11 cellular contexts compared by ENCODE assay signal in the genomic region with DNA sequence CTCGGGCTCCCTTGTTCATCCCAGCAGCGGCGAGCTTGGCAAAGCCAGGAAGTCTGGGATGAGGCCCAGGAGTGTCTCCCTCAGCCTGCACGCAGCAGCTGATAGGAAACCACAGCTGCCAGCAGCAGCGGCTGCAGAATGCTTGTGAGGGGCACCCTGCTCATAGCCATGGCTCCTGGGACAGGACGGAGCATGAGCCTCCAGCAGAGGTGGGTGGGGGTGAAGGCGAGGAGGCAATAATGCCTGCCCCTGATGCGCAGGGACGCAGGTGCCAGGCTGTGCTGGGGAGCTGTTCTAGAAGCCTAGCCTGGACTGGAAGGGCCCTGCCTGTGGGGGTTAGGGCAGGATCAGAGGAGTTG.
DNase-seq lines count a peak whose midpoint lies in the region; ATAC-seq and TF ChIP-seq lines count a peak whose summit lies in the region.
"Had no signal": no experiment of that assay in that cellular context is flagged by ENCODE, and none has a peak within 500 bp of the region (broad histone marks: within the 10 kb centered on the region; RNA-seq: fewer than 3 reads in every experiment).

No MANE protein-coding gene starts in this region.

- H3K4me1 ChIP-seq in GM23248 (ENCODE audit: insufficient read depth) (peaks cover 19% of the 10 kb centered on the region), mesendoderm (ENCODE audit: control insufficient read depth, low read depth, low read length) (no peaks in the 10 kb centered on the region), upper lobe of right lung (peaks cover 21% of the 10 kb centered on the region)

- no peak overlapping the region for H2AFZ ChIP-seq in GM23248

- H2BK120ac ChIP-seq in mesendoderm (ENCODE audit: low read depth, low read length): no peak overlapping the region

- H3K4me2 ChIP-seq in GM23248 (ENCODE audit: unreplicated experiment): no peak overlapping the region
- no peak overlapping the region for H3K4me2 ChIP-seq in mesendoderm (ENCODE audit: low read length)

- no peaks in the 10 kb centered on the region for H3K9me2 ChIP-seq in GM23248 (ENCODE audit: insufficient read depth)

- no peaks in the 10 kb centered on the region for H3K79me1 ChIP-seq in mesendoderm (ENCODE audit: low read length)

- no peaks in the 10 kb centered on the region for H4K20me1 ChIP-seq in GM23248 (ENCODE audit: insufficient read depth)

- DNase-seq in AG08395 (ENCODE audit: low spot score) (peak; percentile 57), GM23248 (peak; percentile 33), astrocyte of the cerebellum (ENCODE audit: low read depth) (peak; percentile 23), mesendoderm (no peak), upper lobe of right lung (no peak), SW 1271 (lab: John Stamatoyannopoulos, UW) (no peak)
- DNase-seq in stimulated activated CD4-positive, alpha-beta T cell treated with anti-CD3 and anti-CD28 coated beads, Interleukin-15, amount 100 ng/mL, for 24 hours: no peak
- DNase-seq in effector CD8-positive, alpha-beta T cell (lab: John Stamatoyannopoulos, UW): no peak
- DNase-seq: cerebellar nuclear complex, NCI-H524 treated with DMSO at 0.1 percent for 48 hours, tibial artery had no signal

- WGBS in GM23248 (ENCODE audit: low coverage in 1 of 2, low lambda C conversion rate in 2 of 2, missing lambda C conversion rate in 2 of 2), 2 experiments: 45 to 53% methylated on average over 9 of the region's 9 CpGs
- WGBS in mesendoderm (ENCODE audit: extremely low coverage, insufficient coverage, low lambda C conversion rate): no CpG with 5 or more reads among the region's 9 CpGs

- H2BK15ac ChIP-seq in mesendoderm (replicated peaks; ENCODE audit: low read depth): no peak overlapping the region

- no peak overlapping the region for H3K23ac ChIP-seq in mesendoderm (ENCODE audit: low read length)

- TF ChIP-seq CTCF in astrocyte of the cerebellum (IDR thresholded peaks at IDR 0.05; ENCODE audit: low read depth, low read length, missing control alignments) (no peak), upper lobe of right lung (IDR thresholded peaks at IDR 0.05) (no peak)

- in situ Hi-C loops in GM23248 (cut with MboI) (no loop called here), astrocyte of the cerebellum (cut with HindIII; ENCODE audit: low sequenced_read_pairs) (no loop called here)

- no peaks in the 10 kb centered on the region for H3K36me3 ChIP-seq in GM23248 (ENCODE audit: low read depth)
- H3K36me3 ChIP-seq in mesendoderm (ENCODE audit: control insufficient read depth, insufficient read depth, low read length): no peaks in the 10 kb centered on the region
- H3K36me3 ChIP-seq in upper lobe of right lung: no peaks in the 10 kb centered on the region
- H3K36me3 ChIP-seq: tibial artery had no signal

- no peaks in the 10 kb centered on the region for H3K79me2 ChIP-seq in GM23248 (ENCODE audit: insufficient read depth)
- H3K79me2 ChIP-seq in mesendoderm (ENCODE audit: control insufficient read depth, insufficient read depth, low read length): no peaks in the 10 kb centered on the region

- no peak overlapping the region for H3K4ac ChIP-seq in mesendoderm (ENCODE audit: low read depth, low read length)

- H2BK5ac ChIP-seq in mesendoderm (ENCODE audit: low read length): no peak overlapping the region

- H3K9me3 ChIP-seq in GM23248 (ENCODE audit: low read depth) (no peaks in the 10 kb centered on the region), upper lobe of right lung (no peaks in the 10 kb centered on the region)
- H3K9me3 ChIP-seq: tibial artery had no signal

- H3F3A ChIP-seq in GM23248 (ENCODE audit: insufficient read depth): peaks cover 21% of the 10 kb centered on the region

- peak overlapping the region; percentile 25 for H2AK5ac ChIP-seq in mesendoderm (ENCODE audit: low read length)

- intact Hi-C loops in upper lobe of right lung (cut with DNase I): no loop called here

- H3K9ac ChIP-seq in GM23248 (no peak overlapping the region), mesendoderm (ENCODE audit: low read length) (no peak overlapping the region)

- H3K27me3 ChIP-seq in GM23248 (replicated peaks; ENCODE audit: insufficient read depth): no peaks in the 10 kb centered on the region
- H3K27me3 ChIP-seq in mesendoderm (ENCODE audit: insufficient read depth, low read length, poor library complexity): no peaks in the 10 kb centered on the region
- no peaks in the 10 kb centered on the region for H3K27me3 ChIP-seq in upper lobe of right lung
- H3K27me3 ChIP-seq: tibial artery had no signal

- H3K4me3 ChIP-seq in GM23248 (no peak overlapping the region), astrocyte of the cerebellum (ENCODE audit: low read depth, low read length) (no peak overlapping the region), mesendoderm (ENCODE audit: low read length) (no peak overlapping the region), upper lobe of right lung (no peak overlapping the region)
- H3K4me3 ChIP-seq: tibial artery had no signal

- H3K27ac ChIP-seq in GM23248: no peak overlapping the region
- no peak overlapping the region for H3K27ac ChIP-seq in mesendoderm (ENCODE audit: low read depth, low read length)
- no peak overlapping the region for H3K27ac ChIP-seq in upper lobe of right lung
- H3K27ac ChIP-seq: tibial artery had no signal

- H3K18ac ChIP-seq in mesendoderm (ENCODE audit: low read length): no peak overlapping the region

- no peak overlapping the region for H4K5ac ChIP-seq in mesendoderm (ENCODE audit: low read length)

- H4K8ac ChIP-seq in mesendoderm (ENCODE audit: low read depth, low read length): no peak overlapping the region

- no peak overlapping the region for H3K56ac ChIP-seq in mesendoderm (ENCODE audit: low read length)

- ATAC-seq in upper lobe of right lung: no peak

Comparison
In these comparisons a context has a peak if more than half of its experiments do, and no peak if none do; other contexts are left out.
1. DNase-seq: peak in AG08395 (single experiment), GM23248 (single experiment) and astrocyte of the cerebellum (single experiment); none in mesendoderm (single experiment), stimulated activated CD4-positive, alpha-beta T cell treated with anti-CD3 and anti-CD28 coated beads, Interleukin-15, amount 100 ng/mL, for 24 hours (single experiment), effector CD8-positive, alpha-beta T cell (single experiment), upper lobe of right lung (single experiment) and SW 1271 (0 of 2).